In genomic region chr6:7129784-7130569, GRCh38 we compare ENCODE assay signal across 10 cellular contexts. TPM values are rescaled to one million over a fixed set of nuclear protein-coding genes. Genes with fewer than 3 reads are reported as not detected.
DNase-seq lines count a peak whose midpoint lies in the region; ATAC-seq, FAIRE-seq and TF ChIP-seq lines count a peak whose summit lies in the region.
"Had no signal": no experiment of that assay in that cellular context is flagged by ENCODE, and none has a peak within 500 bp of the region (broad histone marks: within the 10 kb centered on the region; RNA-seq: fewer than 3 reads in every experiment).

No MANE protein-coding gene starts in this region.

- no peak overlapping the region for H3K4me3 ChIP-seq in CD4-positive, CD25-positive, alpha-beta regulatory T cell (ENCODE audit: low read depth, low read length)
- H3K4me3 ChIP-seq in MG63 (no peak overlapping the region), GM12878 (no peak overlapping the region)
- no peak overlapping the region for H3K4me3 ChIP-seq in naive thymus-derived CD4-positive, alpha-beta T cell (ENCODE audit: low read length)
- H3K4me3 ChIP-seq: ascending aorta had no signal

- H3K27me3 Mint-ChIP-seq in CD4-positive, CD25-positive, alpha-beta regulatory T cell = no peaks in the 10 kb centered on the region
- no peaks in the 10 kb centered on the region for H3K27me3 Mint-ChIP-seq in naive thymus-derived CD4-positive, alpha-beta T cell

- SMC1A ChIA-PET in GM12878 (lab: Charles Lee; ENCODE audit: uncharacterized antibody, unreplicated experiment) = interaction anchor here (0.8 to 2.7 kb wide), 6 partner anchors 8 to 43 kb away, joined by 3 to 11 read pairs (median 6); no protein-coding TSS in a partner anchor

- POLR2A ChIA-PET in GM12878 (lab: Charles Lee) = interaction anchor here (1.3 to 1.6 kb wide), 2 partner anchors 8 to 14 kb away, joined by 4 to 6 read pairs; no protein-coding TSS in a partner anchor
- POLR2A ChIA-PET in naive thymus-derived CD4-positive, alpha-beta T cell (lab: Charles Lee) = interaction anchor here (0.6 to 9.5 kb wide), 5 partner anchors 11 to 519 kb away, joined by 3 to 99 read pairs (median 5); partner anchors contain the start of gene RREB1

- TF ChIP-seq CTCF in GM12878 (IDR thresholded peaks at IDR 0.05 in 2 of 3, conservative IDR thresholded peaks at IDR 0.05 in 1 of 3; ENCODE audit: control insufficient read depth in 2 of 3, extremely low read depth in 1 of 3, insufficient read depth in 1 of 3, low read depth in 3 of 3, low read length in 3 of 3) = no peak

- no peaks in the 10 kb centered on the region for H3K36me3 ChIP-seq in CD4-positive, CD25-positive, alpha-beta regulatory T cell (ENCODE audit: control insufficient read depth, insufficient read depth, low read length)
- H3K36me3 ChIP-seq in MG63 = peaks cover 24% of the 10 kb centered on the region
- H3K36me3 ChIP-seq in GM12878 (ENCODE audit: control insufficient read depth in 2 of 2, insufficient read depth in 2 of 2, low read length in 1 of 2) = peaks cover 9 to 15% of the 10 kb centered on the region in 2 experiments
- H3K36me3 ChIP-seq in naive thymus-derived CD4-positive, alpha-beta T cell (ENCODE audit: control insufficient read depth in 2 of 3, insufficient read depth in 3 of 3, low read length in 3 of 3) = peaks cover 0 to 2% (median 0%) of the 10 kb centered on the region in 3 experiments
- H3K36me3 ChIP-seq: ascending aorta had no signal

- WGBS in GM12878 (ENCODE audit: insufficient coverage, insufficient replicate concordance, low lambda C conversion rate, missing lambda C conversion rate) = 57% methylated on average over 9 of the region's 9 CpGs

- H3K9me3 Mint-ChIP-seq in CD4-positive, CD25-positive, alpha-beta regulatory T cell = no peaks in the 10 kb centered on the region
- H3K9me3 Mint-ChIP-seq in naive thymus-derived CD4-positive, alpha-beta T cell = peaks cover 0 to 2% (median 0%) of the 10 kb centered on the region in 11 donors

- H3K9me3 ChIP-seq in CD4-positive, CD25-positive, alpha-beta regulatory T cell (ENCODE audit: control insufficient read depth in 2 of 2, low read length in 2 of 2) = no peaks in the 10 kb centered on the region
- H3K9me3 ChIP-seq in MG63 = no peaks in the 10 kb centered on the region
- H3K9me3 ChIP-seq in GM12878 (replicated peaks; ENCODE audit: control insufficient read depth, insufficient read depth, low read length) = no peaks in the 10 kb centered on the region
- H3K9me3 ChIP-seq in naive thymus-derived CD4-positive, alpha-beta T cell (ENCODE audit: control insufficient read depth in 2 of 3, low read length in 3 of 3) = no peaks in the 10 kb centered on the region
- H3K9me3 ChIP-seq: ascending aorta had no signal

- RAD21 ChIA-PET in GM12878 (lab: Charles Lee; ENCODE audit: unreplicated experiment) = interaction anchor here (0.6 to 1.2 kb wide), 2 partner anchors 43 to 274 kb away, joined by 3 read pairs; no protein-coding TSS in a partner anchor

- in situ Hi-C loops in GM12878 (cut with MboI) = no loop called here

- no peaks in the 10 kb centered on the region for H3K27me3 ChIP-seq in CD4-positive, CD25-positive, alpha-beta regulatory T cell (ENCODE audit: control insufficient read depth, insufficient read depth, low read length)
- H3K27me3 ChIP-seq in MG63 (no peaks in the 10 kb centered on the region), GM12878 (replicated peaks in 1 of 2; ENCODE audit: control insufficient read depth in 2 of 2, insufficient read depth in 2 of 2, low read length in 1 of 2) (no peaks in the 10 kb centered on the region)
- no peaks in the 10 kb centered on the region for H3K27me3 ChIP-seq in naive thymus-derived CD4-positive, alpha-beta T cell (ENCODE audit: control insufficient read depth in 2 of 2, insufficient read depth in 2 of 2, low read length in 2 of 2)
- H3K27me3 ChIP-seq: ascending aorta had no signal

- peak overlapping the region; percentile 76 to 84 (median 80) for H3K27ac Mint-ChIP-seq in CD4-positive, CD25-positive, alpha-beta regulatory T cell
- H3K27ac Mint-ChIP-seq in naive thymus-derived CD4-positive, alpha-beta T cell = peak overlapping the region; percentile 51 to 94 (median 90)

- TF ChIP-seq POLR2A in GM12878 (IDR thresholded peaks at IDR 0.05; ENCODE audit: low read depth, low read length) = no peak

- CTCF ChIA-PET in GM12878 (lab: Yijun Ruan, JAX) = interaction anchor here (0.9 kb wide), 1 partner anchor 10 kb away, joined by 3 read pairs; no protein-coding TSS in a partner anchor
- CTCF ChIA-PET in naive thymus-derived CD4-positive, alpha-beta T cell (lab: Charles Lee) = interaction anchor here (2.3 kb wide), 1 partner anchor 10 kb away, joined by 13 read pairs; no protein-coding TSS in a partner anchor

- intact Hi-C loops in GM12878 (cut with micrococcal nuclease; ENCODE audit: unreplicated experiment) = no loop called here
- intact Hi-C loops in naive thymus-derived CD4-positive, alpha-beta T cell (cut with micrococcal nuclease) = loop anchor here in 1 of 2 donors (1.0 to 10.0 kb wide), 3 partner anchors 7 to 1125 kb away; partner anchors contain the start of gene NRN1

- peaks cover 25% of the 10 kb centered on the region for H3K36me3 Mint-ChIP-seq in CD4-positive, CD25-positive, alpha-beta regulatory T cell
- H3K36me3 Mint-ChIP-seq in naive thymus-derived CD4-positive, alpha-beta T cell = peaks cover 0 to 14% (median 10%) of the 10 kb centered on the region in 5 donors

- BruUV-seq in GM12878 (replicated peaks; lab: Mats Ljungman, UMichigan) = no TSS peak

- peaks cover 24% of the 10 kb centered on the region for H4K20me1 ChIP-seq in GM12878 (ENCODE audit: control insufficient read depth, insufficient read depth)

- no peak for TF ChIP-seq RAD21 in GM12878 (IDR thresholded peaks at IDR 0.05; ENCODE audit: insufficient read depth, low read depth, low read length)

- peaks cover 10% of the 10 kb centered on the region for H3K4me1 ChIP-seq in CD4-positive, CD25-positive, alpha-beta regulatory T cell (ENCODE audit: control insufficient read depth, insufficient read depth, low read length, poor library complexity, severe bottlenecking)
- H3K4me1 ChIP-seq in GM12878 (ENCODE audit: control insufficient read depth, insufficient read depth, low read length) = peaks cover 57% of the 10 kb centered on the region
- peaks cover 7 to 45% of the 10 kb centered on the region in 2 donors for H3K4me1 ChIP-seq in naive thymus-derived CD4-positive, alpha-beta T cell (ENCODE audit: control insufficient read depth in 2 of 2, insufficient read depth in 2 of 2, low read length in 2 of 2)
- H3K4me1 ChIP-seq: ascending aorta had no signal

- peaks cover 94% of the 10 kb centered on the region for H3K79me2 ChIP-seq in GM12878 (ENCODE audit: control insufficient read depth, insufficient read depth, low read length)

- H2AFZ ChIP-seq in GM12878 (ENCODE audit: control insufficient read depth, low read depth, low read length) = no peak overlapping the region

- no peak for FAIRE-seq in GM12878 (lab: Jason Lieb, UNC)

- ATAC-seq in CD4-positive, CD25-positive, alpha-beta regulatory T cell (ENCODE audit: low read depth in 2 of 2) = peak; percentile 29 to 46
- ATAC-seq in GM12878 (peak; percentile 31), SK-N-SH treated with all-trans-retinoic acid at 6 μM for 48 hours (no peak)
- ATAC-seq in naive thymus-derived CD4-positive, alpha-beta T cell = peak; percentile 71

- DNase-seq in CD4-positive, CD25-positive, alpha-beta regulatory T cell = no peak
- DNase-seq in MG63 = peak; percentile 61
- no peak for DNase-seq in GM12878 (ENCODE audit: low read depth, low spot score)
- DNase-seq in naive thymus-derived CD4-positive, alpha-beta T cell = no peak
- no peak for DNase-seq in NCI-H1105 treated with DMSO at 0.1 percent for 48 hours (lab: John Stamatoyannopoulos, UW)
- no peak for DNase-seq in iPS-NIHi7 (ENCODE audit: extremely low spot score)
- no peak for DNase-seq in cortex of kidney (lab: John Stamatoyannopoulos, UW)
- DNase-seq: NCI-H187 had no signal

- no peak overlapping the region; the same call in 1 of the 2 replicates for H3K9ac ChIP-seq in GM12878 (ENCODE audit: control insufficient read depth, insufficient read depth, low read length)

- H3K4me3 Mint-ChIP-seq in CD4-positive, CD25-positive, alpha-beta regulatory T cell = no peak overlapping the region
- peak overlapping the region in 9 of 10 donors; percentile 50 to 73 (median 68) for H3K4me3 Mint-ChIP-seq in naive thymus-derived CD4-positive, alpha-beta T cell

- TF ChIP-seq EP300 in GM12878 (IDR thresholded peaks at IDR 0.05; ENCODE audit: borderline replicate concordance in 1 of 2, control insufficient read depth in 1 of 2, low read depth in 2 of 2, low read length in 2 of 2) = no peak

- H3K4me2 ChIP-seq in GM12878 (ENCODE audit: control insufficient read depth, insufficient read depth) = peak overlapping the region; percentile 32

- peaks cover 31 to 86% (median 65%) of the 10 kb centered on the region in 4 donors for H3K4me1 Mint-ChIP-seq in CD4-positive, CD25-positive, alpha-beta regulatory T cell
- H3K4me1 Mint-ChIP-seq in naive thymus-derived CD4-positive, alpha-beta T cell = peaks cover 65 to 96% (median 89%) of the 10 kb centered on the region in 7 donors

- H3K27ac ChIP-seq in CD4-positive, CD25-positive, alpha-beta regulatory T cell (ENCODE audit: insufficient read depth, low read length, poor library complexity, severe bottlenecking) = no peak overlapping the region
- peak overlapping the region; percentile 43; the same call in 1 of the 2 replicates for H3K27ac ChIP-seq in GM12878 (ENCODE audit: control insufficient read depth, insufficient read depth)
- peak overlapping the region; percentile 52 for H3K27ac ChIP-seq in naive thymus-derived CD4-positive, alpha-beta T cell (ENCODE audit: low read depth, low read length)

RNA-seq across cellular contexts. Expression of gene RREB1, which starts 22.2 kb away (rescaled TPM):
- 45.2 TPM for total RNA-seq in CD4-positive, CD25-positive, alpha-beta regulatory T cell
- 1 to 10 TPM; 1.2 to 3.8 (median 2.1) TPM for polyA plus RNA-seq in CD4-positive, CD25-positive, alpha-beta regulatory T cell
- total RNA-seq in MG63 (2014; rRNA removed; shearing (Covaris generic); ENCODE audit: low replicate concordance) = 16.5 and 17.2 TPM in 2 replicates
- 160 and 173 TPM in 2 replicates for total RNA-seq in GM12878 (2013; cell fraction: nucleolus; rRNA removed)
- 12.3 and 14.9 TPM in 2 replicates for total RNA-seq in GM12878 (2014; rRNA removed)
- total RNA-seq in GM12878 (2014; rRNA removed; fragmentation: Illumina TruSeq; extraction: Trizol) = 12.4 and 12.5 TPM in 2 replicates
- total RNA-seq in GM12878 (2021) = 27.3 and 30.3 TPM in 2 replicates
- 5.8 TPM for polyA plus RNA-seq in GM12878 (2011; ENCODE audit: low read depth)
- 2.9 and 3.1 TPM in 2 replicates for polyA plus RNA-seq in GM12878 (2011; rRNA removed)
- 2.9 and 4.9 TPM in 2 replicates for polyA plus RNA-seq in GM12878 (2011; cell fraction: cytosol; rRNA removed)
- polyA plus RNA-seq in GM12878 (2011; cell fraction: nucleus; rRNA removed) = 13.5 and 17.6 TPM in 2 replicates
- 11.1 and 11.2 TPM in 2 replicates for polyA plus RNA-seq in GM12878 (2012)
- 4.4 and 7.2 TPM in 2 replicates for polyA plus RNA-seq in GM12878 (2014; fragmentation: Illumina TruSeq; extraction: Trizol)
- polyA plus RNA-seq in GM12878 (2014; fragmentation: Nextera tagmentation; extraction: Ambion mirVana) = 1 to 10 TPM; 1.9 to 2.1 TPM
- 9.3 and 11.3 TPM in 2 replicates for polyA plus RNA-seq in GM12878 (2014; rRNA removed)
- polyA plus RNA-seq in GM12878 (2016; fragmentation: Nextera tagmentation; extraction: Ambion mirVana) = 1 to 10 TPM; 7.9 to 9.9 TPM
- polyA minus RNA-seq in GM12878 (2011; rRNA and poly(A)+ RNA removed) = 39.6 and 43.2 TPM in 2 replicates
- 10.9 and 14.4 TPM in 2 replicates for polyA minus RNA-seq in GM12878 (2011; cell fraction: cytosol; rRNA and poly(A)+ RNA removed)
- polyA minus RNA-seq in GM12878 (2011; cell fraction: nucleus; rRNA and poly(A)+ RNA removed) = 39.0 and 65.1 TPM in 2 replicates
- 10 to 100 TPM; 28.3 to 56.7 (median 51.6) TPM for total RNA-seq in naive thymus-derived CD4-positive, alpha-beta T cell
- 10 to 100 TPM in 1 of 2 donors, 1 to 10 TPM in 1; 4.2 to 10.0 TPM for polyA plus RNA-seq in naive thymus-derived CD4-positive, alpha-beta T cell

Comparison
In these comparisons a context has a peak if more than half of its experiments do, and no peak if none do; other contexts are left out.
1. H3K4me3 Mint-ChIP-seq: peak in naive thymus-derived CD4-positive, alpha-beta T cell (9 of 10); none in CD4-positive, CD25-positive, alpha-beta regulatory T cell (0 of 4).